ENCODE assay signal across 8 cellular contexts in genomic region chr10:125719173-125720001, GRCh38. TPM values are rescaled to one million over a fixed set of nuclear protein-coding genes. Genes with fewer than 3 reads are reported as not detected.
DNase-seq lines count a peak whose midpoint lies in the region; ATAC-seq and TF ChIP-seq lines count a peak whose summit lies in the region.

Gene EDRF1 (plus strand): TSS chr10:125719709. CDS start chr10:125719808, 99 bp downstream.

- H3K36me3 ChIP-seq in cardiac muscle cell (peaks cover 28% of the 10 kb centered on the region), parathyroid adenoma (ENCODE audit: control insufficient read depth, insufficient read depth, low read length) (no peaks in the 10 kb centered on the region), tibial nerve (peaks cover 0 to 28% (median 3%) of the 10 kb centered on the region in 3 donors)

- ATAC-seq in HG02763 (IDR thresholded peaks at IDR 0.05; ENCODE audit: unreplicated experiment), result peak; percentile 91
- ATAC-seq in activated naive CD8-positive, alpha-beta T cell treated with anti-CD3 and anti-CD28 coated beads, Interleukin-2, amount 50 U/mL, for 24 hours, result peak; percentile 96

- TF ChIP-seq CTCF in GM12865 (IDR thresholded peaks at IDR 0.05; ENCODE audit: insufficient read depth, low read depth, low read length, missing control alignments) (no peak), cardiac muscle cell (IDR thresholded peaks at IDR 0.05; ENCODE audit: low read depth, low read length) (no peak), parathyroid adenoma (IDR thresholded peaks at IDR 0.05) (no peak), tibial nerve (IDR thresholded peaks at IDR 0.05) (peak in 1 of 5 experiments; percentile 12)

- peak within 1 kb of the TSS; percentile 99 for H3K4me2 ChIP-seq in parathyroid adenoma (ENCODE audit: low read length)

- H3K4me3 ChIP-seq in GM12865 (ENCODE audit: low read depth, low read length) (peak within 1 kb of the TSS; percentile 91), cardiac muscle cell (peak within 1 kb of the TSS; percentile 85), parathyroid adenoma (ENCODE audit: low read depth, low read length) (peak within 1 kb of the TSS; percentile 98), tibial nerve (peak within 1 kb of the TSS; percentile 71 to 100 (median 96))

- 0% methylated on average over 41 to 56 of the region's 72 CpGs for WGBS in tibial nerve, 2 donors

- peak within 1 kb of the TSS; percentile 92 for H2AFZ ChIP-seq in parathyroid adenoma

- H3K27ac Mint-ChIP-seq in activated naive CD8-positive, alpha-beta T cell treated with anti-CD3 and anti-CD28 coated beads, Interleukin-2, amount 50 U/mL, for 24 hours, result peak within 1 kb of the TSS; percentile 98

- H3K4me1 ChIP-seq in cardiac muscle cell (ENCODE audit: low read depth), result peaks cover 6% of the 10 kb centered on the region
- H3K4me1 ChIP-seq in parathyroid adenoma, result no peaks in the 10 kb centered on the region
- H3K4me1 ChIP-seq in tibial nerve, result peaks cover 0 to 31% (median 14%) of the 10 kb centered on the region in 4 donors

- no peaks in the 10 kb centered on the region for H3K9me3 Mint-ChIP-seq in activated naive CD8-positive, alpha-beta T cell treated with anti-CD3 and anti-CD28 coated beads, Interleukin-2, amount 50 U/mL, for 24 hours

- H3K9me3 ChIP-seq in cardiac muscle cell (ENCODE audit: low read depth), result no peaks in the 10 kb centered on the region
- no peaks in the 10 kb centered on the region for H3K9me3 ChIP-seq in parathyroid adenoma (ENCODE audit: control insufficient read depth, low read length)
- H3K9me3 ChIP-seq in tibial nerve, result peaks cover 0 to 23% (median 0%) of the 10 kb centered on the region in 4 donors

- H3K36me3 Mint-ChIP-seq in activated naive CD8-positive, alpha-beta T cell treated with anti-CD3 and anti-CD28 coated beads, Interleukin-2, amount 50 U/mL, for 24 hours (ENCODE audit: low read depth), result peaks cover 31% of the 10 kb centered on the region

- no peaks in the 10 kb centered on the region for H3K27me3 Mint-ChIP-seq in activated naive CD8-positive, alpha-beta T cell treated with anti-CD3 and anti-CD28 coated beads, Interleukin-2, amount 50 U/mL, for 24 hours

- TF ChIP-seq EP300 in tibial nerve (IDR thresholded peaks at IDR 0.05), result peak; percentile 88 to 93

- peak; percentile 35 to 71 for TF ChIP-seq POLR2A in tibial nerve (IDR thresholded peaks at IDR 0.05)

- H3K79me2 ChIP-seq in parathyroid adenoma, result no peaks in the 10 kb centered on the region

- peak within 1 kb of the TSS; percentile 50 for H3K9ac ChIP-seq in parathyroid adenoma

- H3K27ac ChIP-seq in cardiac muscle cell (peak within 1 kb of the TSS; percentile 74), parathyroid adenoma (peak within 1 kb of the TSS; percentile 70), tibial nerve (peak within 1 kb of the TSS; percentile 74 to 96 (median 90))

- peak; percentile 99 for DNase-seq in GM12865 (ENCODE audit: low read depth)
- DNase-seq in NCI-H1417 treated with DMSO at 0.1 percent for 48 hours (lab: John Stamatoyannopoulos, UW), result peak; percentile 89
- peak; percentile 98 for DNase-seq in SW480 (ENCODE audit: low spot score)
- DNase-seq in activated naive CD8-positive, alpha-beta T cell treated with anti-CD3 and anti-CD28 coated beads, Interleukin-2, amount 50 U/mL, for 24 hours, result peak; percentile 98
- DNase-seq in cardiac muscle cell (ENCODE audit: low read depth in 1 of 2, low spot score in 1 of 2), result peak; percentile 99
- peak; percentile 96 to 97 for DNase-seq in tibial nerve (ENCODE audit: low spot score in 2 of 2)

- peak within 1 kb of the TSS; percentile 96 for H3K4me3 Mint-ChIP-seq in activated naive CD8-positive, alpha-beta T cell treated with anti-CD3 and anti-CD28 coated beads, Interleukin-2, amount 50 U/mL, for 24 hours

- H3K27me3 ChIP-seq in cardiac muscle cell (no peaks in the 10 kb centered on the region), parathyroid adenoma (ENCODE audit: control insufficient read depth, insufficient read depth, low read length) (no peaks in the 10 kb centered on the region), tibial nerve (no peaks in the 10 kb centered on the region)

- peaks cover 31% of the 10 kb centered on the region for H3K4me1 Mint-ChIP-seq in activated naive CD8-positive, alpha-beta T cell treated with anti-CD3 and anti-CD28 coated beads, Interleukin-2, amount 50 U/mL, for 24 hours

RNA-seq across cellular contexts. Expression of gene EDRF1, which starts in this region (rescaled TPM):
- total RNA-seq in cardiac muscle cell, result 16.8 and 23.8 TPM in 2 replicates
- polyA plus RNA-seq in cardiac muscle cell, result 10.4 and 23.1 TPM in 2 replicates
- 10 to 100 TPM; 20.1 to 29.0 (median 24.3) TPM for total RNA-seq in tibial nerve

Comparison
In these comparisons a context has a peak if more than half of its experiments do, and no peak if none do; other contexts are left out.
1. Peak in every context shown above with its lines: DNase-seq, ATAC-seq, H3K4me3 ChIP-seq and H3K27ac ChIP-seq.